In the genomic region with DNA sequence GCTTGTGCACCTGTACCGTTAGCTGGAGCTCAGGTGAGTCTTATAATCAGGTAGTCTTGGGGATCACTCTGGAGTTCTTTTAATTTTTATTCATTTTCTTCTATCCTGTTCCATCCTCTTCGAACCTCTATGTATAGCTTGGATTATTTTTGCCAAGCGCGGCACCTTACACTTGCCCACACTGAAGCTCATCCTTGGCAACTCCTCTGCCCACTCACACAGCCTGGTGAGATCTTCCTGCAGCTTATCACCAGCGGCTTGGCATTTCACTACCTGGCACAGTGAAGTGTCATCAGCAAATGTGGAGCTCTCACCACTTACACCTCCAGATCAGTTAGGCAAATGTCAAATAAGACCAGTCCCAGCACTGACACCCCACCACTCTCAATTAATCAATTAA, we compare ENCODE assay signal across 26 cellular contexts.
"Had no signal": no experiment of that assay in that cellular context is flagged by ENCODE, and none has a peak within 500 bp of the region (broad histone marks: within the 10 kb centered on the region; RNA-seq: fewer than 3 reads in every experiment).

No MANE protein-coding gene starts in this region.

- ATAC-seq: activated CD4-positive, alpha-beta T cell treated with anti-CD3 and anti-CD28 coated beads for 36 hours; activated CD8-positive, alpha-beta memory T cell treated with anti-CD3 and anti-CD28 coated beads, Interleukin-2, amount 10 ng/mL, durations not matched to agents 7 days and 5 days; activated CD8-positive, alpha-beta T cell treated with anti-CD3 and anti-CD28 coated beads, Interleukin-2, amount 10 ng/mL, durations not matched to agents 7 days and 5 days; activated naive CD8-positive, alpha-beta T cell treated with anti-CD3 and anti-CD28 coated beads, Interleukin-2, amount 50 U/mL, for 24 hours; activated T-helper 17 cell treated with anti-CD3 and anti-CD28 coated beads, Interleukin-2, amount 50 U/mL, for 72 hours; body of pancreas; esophagus mucosa; heart left ventricle had no signal

- DNase-seq: activated CD4-positive, alpha-beta memory T cell treated with anti-CD3 and anti-CD28 coated beads for 36 hours; activated CD4-positive, alpha-beta T cell treated with anti-CD3 and anti-CD28 coated beads for 36 hours; activated CD4-positive, alpha-beta T cell treated with anti-CD3 and anti-CD28 coated beads, Interleukin-2, amount 10 ng/mL, durations not matched to agents 24 days and 14 days; activated CD4-positive, CD25-positive, alpha-beta regulatory T cell; activated CD4-positive, CD25-positive, alpha-beta regulatory T cell treated with anti-CD3 and anti-CD28 coated beads, Interleukin-2, amount 50 U/mL, for 72 hours; activated CD8-positive, alpha-beta memory T cell treated with anti-CD3 and anti-CD28 coated beads, Interleukin-2, amount 10 ng/mL, durations not matched to agents 7 days and 5 days; activated CD8-positive, alpha-beta memory T cell treated with anti-CD3 and anti-CD28 coated beads, Interleukin-2, amount 50 U/mL, for 4 hours; activated CD8-positive, alpha-beta T cell treated with anti-CD3 and anti-CD28 coated beads, Interleukin-2, amount 10 ng/mL, durations not matched to agents 7 days and 5 days; activated effector memory CD4-positive, alpha-beta T cell treated with Interleukin-2 at 50 U/mL for 16 hours; activated gamma-delta T cell treated with Interleukin-2 at 50 U/mL for 16 hours; activated naive CD4-positive, alpha-beta T cell treated with Interleukin-2 at 50 U/mL for 16 hours; activated naive CD8-positive, alpha-beta T cell treated with anti-CD3 and anti-CD28 coated beads for 36 hours; activated naive CD8-positive, alpha-beta T cell treated with anti-CD3 and anti-CD28 coated beads, Interleukin-2, amount 50 U/mL, for 24 hours; activated T-cell treated with anti-CD3 and anti-CD28 coated beads, Interleukin-2, amount 50 U/mL, for 24 hours; aorta; body of pancreas; central memory CD4-positive, alpha-beta T cell; cerebellar nuclear complex; colonic mucosa; effector memory CD4-positive, alpha-beta T cell; endodermal cell; foreskin fibroblast; heart left ventricle; T-helper 2 cell had no signal
